In genomic region chr5:17743580-17744435, GRCh38 we compare ENCODE assay signal across 1 cellular context.
TF ChIP-seq lines count a peak whose summit lies in the region.

No MANE protein-coding gene starts in this region.

TF ChIP-seq in GM23338, 12 proteins besides CTCF, POLR2A, EP300 and RAD21 (continued from another document):
- TF ChIP-seq ZNF462 (CRISPR knock-in tag; IDR thresholded peaks at IDR 0.05) (no peak), EZH2 (IDR thresholded peaks at IDR 0.05; ENCODE audit: low read depth, unreplicated experiment) (no peak), CREB1 (CRISPR knock-in tag; IDR thresholded peaks at IDR 0.05; ENCODE audit: low read depth) (no peak), POLR2AphosphoS5 (IDR thresholded peaks at IDR 0.05; ENCODE audit: low read depth) (no peak), JUNB (IDR thresholded peaks at IDR 0.05; ENCODE audit: unreplicated experiment) (no peak), NANOG (IDR thresholded peaks at IDR 0.05; ENCODE audit: borderline replicate concordance) (no peak)
- TF ChIP-seq, protein P1, sequence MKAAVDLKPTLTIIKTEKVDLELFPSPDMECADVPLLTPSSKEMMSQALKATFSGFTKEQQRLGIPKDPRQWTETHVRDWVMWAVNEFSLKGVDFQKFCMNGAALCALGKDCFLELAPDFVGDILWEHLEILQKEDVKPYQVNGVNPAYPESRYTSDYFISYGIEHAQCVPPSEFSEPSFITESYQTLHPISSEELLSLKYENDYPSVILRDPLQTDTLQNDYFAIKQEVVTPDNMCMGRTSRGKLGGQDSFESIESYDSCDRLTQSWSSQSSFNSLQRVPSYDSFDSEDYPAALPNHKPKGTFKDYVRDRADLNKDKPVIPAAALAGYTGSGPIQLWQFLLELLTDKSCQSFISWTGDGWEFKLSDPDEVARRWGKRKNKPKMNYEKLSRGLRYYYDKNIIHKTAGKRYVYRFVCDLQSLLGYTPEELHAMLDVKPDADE (IDR thresholded peaks at IDR 0.05) = no peak
